Comparison of ENCODE assay signal across 8 cellular contexts in the genomic region with DNA sequence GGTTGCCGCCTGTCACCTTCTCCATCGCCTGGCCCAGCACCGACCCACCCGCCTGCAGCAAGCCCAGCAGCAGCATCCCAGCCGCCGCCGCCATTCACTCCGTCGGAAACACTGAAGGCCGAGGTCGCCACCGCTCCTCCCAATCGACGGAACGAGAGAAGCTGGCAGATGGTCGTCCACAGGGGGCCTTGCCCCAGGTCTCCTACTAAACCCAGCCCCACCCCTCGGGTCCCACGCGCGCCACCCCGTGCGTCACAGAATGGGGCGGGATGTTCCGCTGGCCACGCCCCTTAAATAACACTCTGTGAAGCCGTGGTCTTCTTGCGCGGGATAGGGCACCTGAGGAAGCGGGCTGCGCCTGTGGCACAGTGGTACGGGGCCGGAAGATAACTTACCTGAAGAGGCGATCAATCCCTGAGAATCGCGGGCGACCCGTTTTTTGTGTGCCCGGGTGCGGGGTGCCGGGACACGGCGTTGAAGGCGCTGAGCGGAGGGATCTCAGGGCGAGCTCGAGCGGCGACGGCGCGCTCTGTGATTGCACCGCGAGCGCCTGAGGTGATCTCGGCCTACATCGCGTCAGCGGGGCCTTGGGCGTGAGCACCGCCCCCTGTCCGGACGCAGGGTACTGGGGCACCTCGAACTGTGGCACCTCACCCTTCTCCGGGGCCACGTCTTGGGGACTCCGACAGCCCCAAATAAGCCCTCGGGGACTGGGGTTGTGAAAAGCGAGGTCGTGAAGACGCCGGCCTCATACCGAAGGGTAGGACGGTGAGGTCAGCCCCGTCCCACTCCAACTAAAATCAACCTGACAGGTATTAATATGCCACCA.
A peak's percentile ranks its signal among the peaks of the same experiment; 100 is the strongest.
DNase-seq lines count a peak whose midpoint lies in the region; ATAC-seq and TF ChIP-seq lines count a peak whose summit lies in the region.

A gene (minus strand): TSS at position 207 of the 829 bp plus-strand sequence. CDS start 113 bp downstream, at position 94.

- peak; percentile 87 for ATAC-seq in GM19395 (IDR thresholded peaks at IDR 0.05; ENCODE audit: unreplicated experiment)
- peak; percentile 79 for ATAC-seq in HG03558 (IDR thresholded peaks at IDR 0.05; ENCODE audit: extremely low read depth, unreplicated experiment)

- TF ChIP-seq CTCF in C4-2B (conservative IDR thresholded peaks at IDR 0.05): no peak

- peak within 1 kb of the TSS; percentile 88 for H3K27ac ChIP-seq in C4-2B

- DNase-seq in NCI-H748 (lab: John Stamatoyannopoulos, UW; ENCODE audit: unreplicated experiment) (peak; percentile 96), cortex of kidney (lab: John Stamatoyannopoulos, UW) (peak; percentile 92), left kidney (ENCODE audit: low read depth, low spot score) (peak; percentile 97)
- DNase-seq in activated CD4-positive, alpha-beta T cell treated with anti-CD3 and anti-CD28 coated beads, Interleukin-2, amount 50 U/mL, for 1 hour: peak; percentile 90
- DNase-seq in stimulated activated CD4-positive, alpha-beta T cell treated with anti-CD3 and anti-CD28 coated beads, Interleukin-1b, Interleukin-23, amount 100 ng/mL, for 48 hours: peak; percentile 92

Comparison
In these comparisons a context has a peak if more than half of its experiments do, and no peak if none do; other contexts are left out.
1. Peak in every context shown above with its lines: DNase-seq, ATAC-seq and H3K27ac ChIP-seq.